Comparison of ENCODE assay signal across 11 cellular contexts in genomic region chr1:209733409-209734192, GRCh38. TPM values are rescaled to one million over a fixed set of nuclear protein-coding genes. Genes with fewer than 3 reads are reported as not detected.
A peak's percentile ranks its signal among the peaks of the same experiment; 100 is the strongest.
DNase-seq lines count a peak whose midpoint lies in the region; ATAC-seq and TF ChIP-seq lines count a peak whose summit lies in the region.
"Had no signal": no experiment of that assay in that cellular context is flagged by ENCODE, and none has a peak within 500 bp of the region (broad histone marks: within the 10 kb centered on the region; RNA-seq: fewer than 3 reads in every experiment).

No MANE protein-coding gene starts in this region.

- H3K36me3 Mint-ChIP-seq in activated CD4-positive, alpha-beta memory T cell treated with anti-CD3 and anti-CD28 coated beads for 36 hours = peaks cover 19% of the 10 kb centered on the region
- H3K36me3 Mint-ChIP-seq in activated CD4-positive, alpha-beta memory T cell treated with anti-CD3 and anti-CD28 coated beads, Interleukin-2, amount 10 ng/mL, durations not matched to agents 7 days and 5 days (ENCODE audit: low read depth) = peaks cover 14% of the 10 kb centered on the region
- H3K36me3 Mint-ChIP-seq: memory B cell had no signal

- no peak for DNase-seq in activated CD4-positive, alpha-beta memory T cell treated with anti-CD3 and anti-CD28 coated beads for 36 hours
- no peak for DNase-seq in activated CD4-positive, alpha-beta memory T cell treated with anti-CD3 and anti-CD28 coated beads, Interleukin-2, amount 10 ng/mL, durations not matched to agents 7 days and 5 days
- DNase-seq in epithelial cell of esophagus (ENCODE audit: low read depth) (peak; percentile 45), AG08395 (ENCODE audit: low spot score) (no peak)
- DNase-seq in stimulated activated naive CD8-positive, alpha-beta T cell treated with anti-CD3 and anti-CD28 coated beads, Interleukin-15, Interleukin-2, amounts not matched to agents 100 U/mL and 50 U/mL, for 24 hours = no peak
- DNase-seq: stimulated activated CD8-positive, alpha-beta memory T cell treated with anti-CD3 and anti-CD28 coated beads, Interleukin-4, amount 100 ng/mL, for 48 hours had no signal

- H3K4me1 Mint-ChIP-seq in activated CD4-positive, alpha-beta memory T cell treated with anti-CD3 and anti-CD28 coated beads for 36 hours (ENCODE audit: low read depth) = peaks cover 49% of the 10 kb centered on the region
- peaks cover 26% of the 10 kb centered on the region for H3K4me1 Mint-ChIP-seq in activated CD4-positive, alpha-beta memory T cell treated with anti-CD3 and anti-CD28 coated beads, Interleukin-2, amount 10 ng/mL, durations not matched to agents 7 days and 5 days

- no peak overlapping the region for H3K4me3 ChIP-seq in epithelial cell of esophagus (ENCODE audit: low read length)
- H3K4me3 ChIP-seq: A549, ascending aorta had no signal

- CTCF ChIA-PET in activated CD4-positive, alpha-beta memory T cell treated with anti-CD3 and anti-CD28 coated beads for 36 hours (lab: Charles Lee) = interaction anchor here (4.9 to 5.4 kb wide), 2 partner anchors 9 to 16 kb away, joined by 29 to 62 read pairs; no protein-coding TSS in a partner anchor
- CTCF ChIA-PET in activated CD4-positive, alpha-beta memory T cell treated with anti-CD3 and anti-CD28 coated beads, Interleukin-2, amount 10 ng/mL, durations not matched to agents 7 days and 5 days (lab: Charles Lee) = no interaction called here

- H3K4me3 Mint-ChIP-seq in activated CD4-positive, alpha-beta memory T cell treated with anti-CD3 and anti-CD28 coated beads for 36 hours = peak overlapping the region; percentile 54
- H3K4me3 Mint-ChIP-seq in activated CD4-positive, alpha-beta memory T cell treated with anti-CD3 and anti-CD28 coated beads, Interleukin-2, amount 10 ng/mL, durations not matched to agents 7 days and 5 days = no peak overlapping the region
- H3K4me3 Mint-ChIP-seq: memory B cell had no signal

- no peaks in the 10 kb centered on the region for H3K9me3 Mint-ChIP-seq in activated CD4-positive, alpha-beta memory T cell treated with anti-CD3 and anti-CD28 coated beads for 36 hours
- H3K9me3 Mint-ChIP-seq in activated CD4-positive, alpha-beta memory T cell treated with anti-CD3 and anti-CD28 coated beads, Interleukin-2, amount 10 ng/mL, durations not matched to agents 7 days and 5 days = peaks cover 4% of the 10 kb centered on the region
- H3K9me3 Mint-ChIP-seq: memory B cell had no signal

- peak; percentile 55 for ATAC-seq in stimulated activated naive CD8-positive, alpha-beta T cell treated with anti-CD3 and anti-CD28 coated beads, Interleukin-15, Interleukin-2, amounts not matched to agents 100 U/mL and 50 U/mL, for 24 hours
- ATAC-seq in GM21717 (IDR thresholded peaks at IDR 0.05; ENCODE audit: unreplicated experiment) = no peak
- ATAC-seq: A549; activated CD4-positive, CD25-positive, alpha-beta regulatory T cell treated with anti-CD3 and anti-CD28 coated beads, Interleukin-2, amount 50 U/mL, for 24 hours had no signal

- no peak for TF ChIP-seq CTCF in epithelial cell of esophagus (IDR thresholded peaks at IDR 0.05; ENCODE audit: insufficient read depth, low read depth, low read length, missing control alignments)

- H3K27ac Mint-ChIP-seq in activated CD4-positive, alpha-beta memory T cell treated with anti-CD3 and anti-CD28 coated beads for 36 hours = peak overlapping the region; percentile 75
- no peak overlapping the region for H3K27ac Mint-ChIP-seq in activated CD4-positive, alpha-beta memory T cell treated with anti-CD3 and anti-CD28 coated beads, Interleukin-2, amount 10 ng/mL, durations not matched to agents 7 days and 5 days
- H3K27ac Mint-ChIP-seq: memory B cell had no signal

- POLR2A ChIA-PET in activated CD4-positive, alpha-beta memory T cell treated with anti-CD3 and anti-CD28 coated beads for 36 hours (lab: Charles Lee) = interaction anchor here (0.9 to 4.6 kb wide), 6 partner anchors 10 to 35 kb away, joined by 3 to 35 read pairs (median 10); partner anchors contain the start of gene HSD11B1
- POLR2A ChIA-PET in activated CD4-positive, alpha-beta memory T cell treated with anti-CD3 and anti-CD28 coated beads, Interleukin-2, amount 10 ng/mL, durations not matched to agents 7 days and 5 days (lab: Charles Lee) = interaction anchor here (0.6 to 1.2 kb wide), 2 partner anchors 10 to 28 kb away, joined by 3 read pairs; no protein-coding TSS in a partner anchor

- intact Hi-C loops in activated CD4-positive, alpha-beta memory T cell treated with anti-CD3 and anti-CD28 coated beads for 36 hours (cut with micrococcal nuclease) = no loop called here

- H3K27me3 Mint-ChIP-seq in activated CD4-positive, alpha-beta memory T cell treated with anti-CD3 and anti-CD28 coated beads for 36 hours = no peaks in the 10 kb centered on the region
- H3K27me3 Mint-ChIP-seq in activated CD4-positive, alpha-beta memory T cell treated with anti-CD3 and anti-CD28 coated beads, Interleukin-2, amount 10 ng/mL, durations not matched to agents 7 days and 5 days = no peaks in the 10 kb centered on the region
- H3K27me3 Mint-ChIP-seq: memory B cell had no signal

RNA-seq across cellular contexts. Expression of gene TRAF3IP3, which starts 22.3 kb away (rescaled TPM):
- total RNA-seq in activated CD4-positive, alpha-beta memory T cell treated with anti-CD3 and anti-CD28 coated beads for 36 hours = 100 to 1,000 TPM; 212 to 217 TPM
- total RNA-seq in activated CD4-positive, alpha-beta memory T cell treated with anti-CD3 and anti-CD28 coated beads, Interleukin-2, amount 10 ng/mL, durations not matched to agents 7 days and 5 days = 100 to 1,000 TPM; 421 to 422 TPM
- total RNA-seq: ascending aorta had no signal

RNA-seq across cellular contexts. Expression of gene HSD11B1, which starts 29.0 kb away (rescaled TPM):
- total RNA-seq in activated CD4-positive, alpha-beta memory T cell treated with anti-CD3 and anti-CD28 coated beads for 36 hours = 10 to 100 TPM; 22.4 to 23.9 TPM
- total RNA-seq in activated CD4-positive, alpha-beta memory T cell treated with anti-CD3 and anti-CD28 coated beads, Interleukin-2, amount 10 ng/mL, durations not matched to agents 7 days and 5 days = 10 to 100 TPM in 1 of 2 experiments, 1 to 10 TPM in 1; 8.7 to 11.4 TPM

RNA-seq across cellular contexts. Expression of gene C1orf74, which starts 50.8 kb away (rescaled TPM):
- total RNA-seq in activated CD4-positive, alpha-beta memory T cell treated with anti-CD3 and anti-CD28 coated beads for 36 hours = 1 to 10 TPM; 3.5 to 3.9 TPM
- 1 to 10 TPM; 2.1 to 2.2 TPM for total RNA-seq in activated CD4-positive, alpha-beta memory T cell treated with anti-CD3 and anti-CD28 coated beads, Interleukin-2, amount 10 ng/mL, durations not matched to agents 7 days and 5 days

RNA-seq across cellular contexts. Expression of gene G0S2, which starts 58.4 kb away (rescaled TPM):
- total RNA-seq in activated CD4-positive, alpha-beta memory T cell treated with anti-CD3 and anti-CD28 coated beads for 36 hours = 10 to 100 TPM; 92.7 to 93.1 TPM
- total RNA-seq in activated CD4-positive, alpha-beta memory T cell treated with anti-CD3 and anti-CD28 coated beads, Interleukin-2, amount 10 ng/mL, durations not matched to agents 7 days and 5 days = 1 to 10 TPM; 7.3 to 7.6 TPM
